16 cellular contexts compared by ENCODE assay signal in the genomic region with DNA sequence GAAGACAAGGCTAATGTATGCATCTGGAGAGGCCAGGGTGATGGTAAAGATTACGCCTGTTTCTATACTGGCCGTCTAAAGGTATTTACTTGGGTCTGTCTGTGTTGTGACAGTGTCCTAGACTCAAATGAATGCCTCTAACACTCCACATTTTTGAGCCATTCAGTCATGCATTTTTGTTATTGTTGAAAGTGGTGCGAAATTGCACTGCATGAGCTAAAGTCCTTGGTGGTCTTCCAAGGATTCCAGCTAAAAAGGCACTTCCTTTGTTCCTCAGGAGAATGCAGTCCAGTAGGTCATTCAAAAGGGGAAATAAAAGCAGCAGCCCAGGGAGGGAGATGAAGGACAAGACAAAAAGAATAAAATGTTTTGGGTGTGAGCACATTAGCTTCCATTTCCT. TPM values are rescaled to one million over a fixed set of nuclear protein-coding genes. Genes with fewer than 3 reads are reported as not detected.
DNase-seq lines count a peak whose midpoint lies in the region; ATAC-seq, FAIRE-seq and TF ChIP-seq lines count a peak whose summit lies in the region.
"Had no signal": no experiment of that assay in that cellular context is flagged by ENCODE, and none has a peak within 500 bp of the region (broad histone marks: within the 10 kb centered on the region; RNA-seq: fewer than 3 reads in every experiment).

No MANE protein-coding gene starts in this region.

- intact Hi-C loops in left ventricle myocardium superior (cut with micrococcal nuclease) = no loop called here

- H3K27me3 ChIP-seq in HUES64 (ENCODE audit: insufficient read depth, low read length) (peaks cover 6% of the 10 kb centered on the region; the same call in 1 of the 2 replicates), fibroblast of lung (ENCODE audit: control insufficient read depth, insufficient read depth, low read length) (peaks cover 3% of the 10 kb centered on the region), muscle layer of duodenum (ENCODE audit: low read depth, low read length) (no peaks in the 10 kb centered on the region)

- H3K9me3 ChIP-seq in HUES64 (ENCODE audit: insufficient read depth, low read depth, low read length) (no peaks in the 10 kb centered on the region), fibroblast of lung (ENCODE audit: control insufficient read depth, insufficient read depth, low read depth, low read length) (no peaks in the 10 kb centered on the region), muscle layer of duodenum (ENCODE audit: control insufficient read depth in 1 of 2, low read length in 2 of 2) (no peaks in the 10 kb centered on the region)

- H3K4me1 ChIP-seq in HUES64 (ENCODE audit: insufficient read depth, low read length) = peaks cover 37% of the 10 kb centered on the region
- no peaks in the 10 kb centered on the region for H3K4me1 ChIP-seq in fibroblast of lung (ENCODE audit: control insufficient read depth, extremely low read depth, insufficient read depth, low read length)
- peaks cover 0 to 8% of the 10 kb centered on the region in 2 donors for H3K4me1 ChIP-seq in muscle layer of duodenum (ENCODE audit: control insufficient read depth in 1 of 2, insufficient read depth in 2 of 2, low read length in 2 of 2)

- H3K4me2 ChIP-seq in fibroblast of lung (ENCODE audit: extremely low read depth, insufficient read depth, low read length) = no peak overlapping the region

- H3K79me2 ChIP-seq in fibroblast of lung (ENCODE audit: control insufficient read depth, insufficient read depth, low read length) = no peaks in the 10 kb centered on the region

- DNase-seq in fibroblast of lung (ENCODE audit: low read depth in 2 of 2) = peak; percentile 26 to 80
- peak; percentile 6 for DNase-seq in urothelium cell line (ENCODE audit: low spot score)
- no peak for DNase-seq in NCI-H128 (lab: John Stamatoyannopoulos, UW; ENCODE audit: unreplicated experiment)
- no peak for DNase-seq in cerebellar nuclear complex (lab: John Stamatoyannopoulos, UW)
- no peak for DNase-seq in left ventricle myocardium superior
- DNase-seq: activated B cell treated with CpG ODN at 0.5 μM for 24 hours; activated T-cell treated with anti-CD3 and anti-CD28 coated beads, Interleukin-2, amount 50 U/mL, for 1 hour; aorta; NCI-H187; occipital lobe; stimulated activated CD4-positive, alpha-beta T cell treated with anti-CD3 and anti-CD28 coated beads, Interleukin-2, amount 100 ng/mL, for 48 hours; stimulated activated naive CD4-positive, alpha-beta T cell treated with Interleukin-2 at 50 U/mL for 16 hours had no signal

- H3K27ac ChIP-seq in HUES64 (ENCODE audit: low read depth, low read length) (0 out of 2 replicates have a peak overlapping the region, but pooled peaks have one; percentile 18), fibroblast of lung (ENCODE audit: insufficient read depth, low read length) (no peak overlapping the region), muscle layer of duodenum (ENCODE audit: low read length) (peak overlapping the region; percentile 45)

- ATAC-seq in left ventricle myocardium superior = no peak

- H3K9ac ChIP-seq in HUES64 (ENCODE audit: low read depth, low read length) (peak overlapping the region; percentile 84; the same call in 1 of the 2 replicates), fibroblast of lung (ENCODE audit: insufficient read depth, low read length) (no peak overlapping the region)

- no peaks in the 10 kb centered on the region for H4K20me1 ChIP-seq in fibroblast of lung (ENCODE audit: control insufficient read depth, extremely low read depth, insufficient read depth, low read length)

- no peak for FAIRE-seq in urothelium cell line (lab: Jason Lieb, UNC)
- FAIRE-seq: GM12891 had no signal

- H3K36me3 ChIP-seq in HUES64 (ENCODE audit: insufficient read depth, low read length) (peaks cover 48% of the 10 kb centered on the region), fibroblast of lung (ENCODE audit: control insufficient read depth, insufficient read depth, low read length) (no peaks in the 10 kb centered on the region), muscle layer of duodenum (ENCODE audit: control insufficient read depth in 1 of 2, insufficient read depth in 2 of 2, low read length in 2 of 2) (no peaks in the 10 kb centered on the region)

- no peak overlapping the region for H2AFZ ChIP-seq in fibroblast of lung (ENCODE audit: low read length)

- H3K4me3 ChIP-seq in HUES64 (ENCODE audit: low read length) = peak overlapping the region; percentile 87
- no peak overlapping the region for H3K4me3 ChIP-seq in fibroblast of lung (replicated peaks in 1 of 4; ENCODE audit: control extremely low read depth in 1 of 4, insufficient read depth in 1 of 4, low read depth in 3 of 4, low read length in 4 of 4)
- peak overlapping the region in 1 of 2 donors; percentile 76 for H3K4me3 ChIP-seq in muscle layer of duodenum (ENCODE audit: low read depth in 1 of 2, low read length in 2 of 2)

- TF ChIP-seq CTCF in fibroblast of lung (conservative IDR thresholded peaks at IDR 0.05 in 1 of 2, IDR thresholded peaks at IDR 0.05 in 1 of 2; ENCODE audit: low read depth in 1 of 2, low read length in 2 of 2) = no peak

- WGBS in HUES64 = 59% methylated on average over 3 of the region's 3 CpGs

RNA-seq across cellular contexts. Expression of a gene that starts 3.0 kb away (rescaled TPM):
- polyA plus RNA-seq in HUES64 (2013, experiment 1 of 2) = 91.7 TPM
- polyA plus RNA-seq in HUES64 (2013, experiment 2 of 2) = 81.7 TPM
- total RNA-seq in fibroblast of lung (1.5 and 2.8 TPM in 2 replicates), left ventricle myocardium superior (11.6 TPM)
- polyA plus RNA-seq in fibroblast of lung = 1.0 and 3.4 TPM in 2 replicates
- 1.4 and 4.5 TPM in 2 replicates for polyA plus RNA-seq in fibroblast of lung (2012)
- 1.0 and 3.5 TPM in 2 replicates for polyA minus RNA-seq in fibroblast of lung (ENCODE audit: low replicate concordance)
- polyA plus RNA-seq: IgD-negative memory B cell had no signal

Comparison
In these comparisons a context has a peak if more than half of its experiments do, and no peak if none do; other contexts are left out.
1. DNase-seq: peak in fibroblast of lung (2 of 2) and urothelium cell line (single experiment); none in NCI-H128 (single experiment), cerebellar nuclear complex (0 of 2) and left ventricle myocardium superior (single experiment).